Comparison of ENCODE assay signal across 31 cellular contexts in genomic region chr10:119425881-119426170, GRCh38.
"Had no signal": no experiment of that assay in that cellular context is flagged by ENCODE, and none has a peak within 500 bp of the region (broad histone marks: within the 10 kb centered on the region; RNA-seq: fewer than 3 reads in every experiment).

No MANE protein-coding gene starts in this region.

- H3K27me3 ChIP-seq: SJCRH30 had no signal

- H3K9me3 Mint-ChIP-seq: activated CD4-positive, alpha-beta memory T cell treated with anti-CD3 and anti-CD28 coated beads, Interleukin-2, amount 10 ng/mL, durations not matched to agents 7 days and 5 days; activated naive CD4-positive, alpha-beta T cell treated with anti-CD3 and anti-CD28 coated beads, Interleukin-2, amount 10 ng/mL, durations not matched to agents 7 days and 5 days; activated naive CD8-positive, alpha-beta T cell treated with anti-CD3 and anti-CD28 coated beads, Interleukin-2, amount 50 U/mL, for 24 hours; brain had no signal

- H3K36me3 ChIP-seq: SJCRH30 had no signal

- H3K27me3 Mint-ChIP-seq: activated CD4-positive, alpha-beta memory T cell treated with anti-CD3 and anti-CD28 coated beads, Interleukin-2, amount 10 ng/mL, durations not matched to agents 7 days and 5 days; activated CD8-positive, alpha-beta memory T cell treated with anti-CD3 and anti-CD28 coated beads, Interleukin-2, amount 10 ng/mL, durations not matched to agents 7 days and 5 days; activated naive CD4-positive, alpha-beta T cell treated with anti-CD3 and anti-CD28 coated beads, Interleukin-2, amount 10 ng/mL, durations not matched to agents 7 days and 5 days; activated naive CD8-positive, alpha-beta T cell; activated naive CD8-positive, alpha-beta T cell treated with anti-CD3 and anti-CD28 coated beads, Interleukin-2, amount 50 U/mL, for 24 hours; brain had no signal

- H3K27ac Mint-ChIP-seq: activated CD4-positive, alpha-beta memory T cell treated with anti-CD3 and anti-CD28 coated beads, Interleukin-2, amount 10 ng/mL, durations not matched to agents 7 days and 5 days; activated CD8-positive, alpha-beta memory T cell treated with anti-CD3 and anti-CD28 coated beads, Interleukin-2, amount 10 ng/mL, durations not matched to agents 7 days and 5 days; activated naive CD4-positive, alpha-beta T cell treated with anti-CD3 and anti-CD28 coated beads, Interleukin-2, amount 10 ng/mL, durations not matched to agents 7 days and 5 days; activated naive CD8-positive, alpha-beta T cell; activated naive CD8-positive, alpha-beta T cell treated with anti-CD3 and anti-CD28 coated beads, Interleukin-2, amount 50 U/mL, for 24 hours had no signal

- DNase-seq: activated CD4-positive, alpha-beta memory T cell treated with anti-CD3 and anti-CD28 coated beads, Interleukin-2, amount 10 ng/mL, durations not matched to agents 7 days and 5 days; activated CD4-positive, alpha-beta T cell treated with anti-CD3 and anti-CD28 coated beads for 1 hour; activated CD4-positive, alpha-beta T cell treated with anti-CD3 and anti-CD28 coated beads for 48 hours; activated CD4-positive, CD25-positive, alpha-beta regulatory T cell; activated CD8-positive, alpha-beta memory T cell treated with anti-CD3 and anti-CD28 coated beads for 24 hours; activated CD8-positive, alpha-beta memory T cell treated with anti-CD3 and anti-CD28 coated beads, Interleukin-2, amount 10 ng/mL, durations not matched to agents 7 days and 5 days; activated CD8-positive, alpha-beta memory T cell treated with anti-CD3 and anti-CD28 coated beads, Interleukin-2, amount 50 U/mL, for 48 hours; activated effector memory CD4-positive, alpha-beta T cell treated with Interleukin-2 at 50 U/mL for 16 hours; activated naive CD4-positive, alpha-beta T cell treated with anti-CD3 and anti-CD28 coated beads, Interleukin-2, amount 10 ng/mL, durations not matched to agents 7 days and 5 days; activated naive CD8-positive, alpha-beta T cell treated with anti-CD3 and anti-CD28 coated beads, Interleukin-2, amount 50 U/mL, for 24 hours; activated T-cell treated with anti-CD3 and anti-CD28 coated beads, Interleukin-2, amount 50 U/mL, for 48 hours; anterior cingulate cortex; NCI-H1105; NCI-H1436; NCI-H1694; NCI-H2029; NCI-H345; NCI-H510A; NCI-H526; NCI-H748 treated with DMSO at 0.1 percent for 48 hours; NK-92 treated with Interleukin-12 subunit alpha and Interleukin-12 subunit beta, amount 100 ng/mL, for 24 hours; PC-9; SHP77; SJCRH30; T1000; WERI-Rb-1 had no signal

- H3K4me3 ChIP-seq: PC-9, SJCRH30, SK-N-MC had no signal

- H3K4me3 Mint-ChIP-seq: activated CD4-positive, alpha-beta memory T cell treated with anti-CD3 and anti-CD28 coated beads, Interleukin-2, amount 10 ng/mL, durations not matched to agents 7 days and 5 days; activated CD8-positive, alpha-beta memory T cell treated with anti-CD3 and anti-CD28 coated beads, Interleukin-2, amount 10 ng/mL, durations not matched to agents 7 days and 5 days; activated naive CD4-positive, alpha-beta T cell treated with anti-CD3 and anti-CD28 coated beads, Interleukin-2, amount 10 ng/mL, durations not matched to agents 7 days and 5 days; activated naive CD8-positive, alpha-beta T cell; activated naive CD8-positive, alpha-beta T cell treated with anti-CD3 and anti-CD28 coated beads, Interleukin-2, amount 50 U/mL, for 24 hours; brain had no signal

- H3K9me3 ChIP-seq: SJCRH30 had no signal

- H3K27ac ChIP-seq: KMS-11, PC-9, RWPE1, SJCRH30, SK-N-MC, WERI-Rb-1 had no signal

- ATAC-seq: activated CD8-positive, alpha-beta memory T cell treated with anti-CD3 and anti-CD28 coated beads, Interleukin-2, amount 10 ng/mL, durations not matched to agents 7 days and 5 days had no signal
